ENCODE assay signal across 8 cellular contexts in genomic region chr17:69284646-69285045, GRCh38. TPM values are rescaled to one million over a fixed set of nuclear protein-coding genes. Genes with fewer than 3 reads are reported as not detected.
"Had no signal": no experiment of that assay in that cellular context is flagged by ENCODE, and none has a peak within 500 bp of the region (broad histone marks: within the 10 kb centered on the region; RNA-seq: fewer than 3 reads in every experiment).

No MANE protein-coding gene starts in this region.

- H3K27ac Mint-ChIP-seq: H9 had no signal

- H3K4me3 ChIP-seq: GM23248 had no signal

- DNase-seq: GM23248, H9, HCEC 1CT, KBM-7 had no signal

- H3K9ac ChIP-seq: GM23248, KMS-11 had no signal

- H3K4me3 Mint-ChIP-seq: H9 had no signal

- H3K4me2 ChIP-seq: KMS-11 had no signal

- H3K9me3 Mint-ChIP-seq: H9 had no signal

- H2AFZ ChIP-seq: GM23248 had no signal

- H3K27ac ChIP-seq: GM23248, KMS-11 had no signal

- FAIRE-seq: H1, H54, HTR-8/SVneo had no signal

- H3K4me1 Mint-ChIP-seq: H9 had no signal

RNA-seq across cellular contexts. Expression of gene ABCA10, which starts 56.0 kb away (rescaled TPM):
- total RNA-seq: H1, H9 had no signal
- polyA plus RNA-seq: H1 had no signal
